Comparison of ENCODE assay signal across 1 cellular context in genomic region chr12:99985129-99985570, GRCh38.
A peak's percentile ranks its signal among the peaks of the same experiment; 100 is the strongest.
TF ChIP-seq lines count a peak whose summit lies in the region.

No MANE protein-coding gene starts in this region.

TF ChIP-seq in K562, 482 proteins besides CTCF, POLR2A, EP300 and RAD21 (continued from another document):
- no peak for TF ChIP-seq CREB1 (IDR thresholded peaks at IDR 0.05)
- no peak for TF ChIP-seq CREB1 (CRISPR knock-in tag; IDR thresholded peaks at IDR 0.05)
- TF ChIP-seq TRIM28 (IDR thresholded peaks at IDR 0.05): no peak
- TF ChIP-seq L3MBTL2 (IDR thresholded peaks at IDR 0.05): 0 out of 2 replicates have a peak, but pooled peaks have one; percentile 25
